In genomic region chr2:235263205-235264120, GRCh38 we compare ENCODE assay signal across 9 cellular contexts.
A peak's percentile ranks its signal among the peaks of the same experiment; 100 is the strongest.
DNase-seq lines count a peak whose midpoint lies in the region; ATAC-seq lines count a peak whose summit lies in the region.
"Had no signal": no experiment of that assay in that cellular context is flagged by ENCODE, and none has a peak within 500 bp of the region (broad histone marks: within the 10 kb centered on the region; RNA-seq: fewer than 3 reads in every experiment).

No MANE protein-coding gene starts in this region.

- no peak overlapping the region for H3K9ac ChIP-seq in skeletal muscle tissue (ENCODE audit: low read depth in 1 of 3, low read length in 3 of 3)

- H3K4me3 Mint-ChIP-seq in CD4-positive, alpha-beta memory T cell: no peak overlapping the region

- H3K27me3 Mint-ChIP-seq in CD4-positive, alpha-beta memory T cell: peaks cover 19 to 33% of the 10 kb centered on the region in 2 donors

- POLR2A ChIA-PET in CD4-positive, alpha-beta memory T cell (lab: Charles Lee; ENCODE audit: partially characterized antibody): no interaction called here

- CTCF ChIA-PET in CD4-positive, alpha-beta memory T cell (lab: Charles Lee; ENCODE audit: partially characterized antibody): no interaction called here

- intact Hi-C loops in CD4-positive, alpha-beta memory T cell (cut with micrococcal nuclease): no loop called here

- H3K27ac Mint-ChIP-seq in CD4-positive, alpha-beta memory T cell: no peak overlapping the region

- no peaks in the 10 kb centered on the region for H3K36me3 Mint-ChIP-seq in CD4-positive, alpha-beta memory T cell

- H3K4me3 ChIP-seq in iPS DF 6.9 (ENCODE audit: low read length) (no peak overlapping the region), skeletal muscle tissue (ENCODE audit: low read length in 3 of 3) (peak overlapping the region in 1 of 3 donors; percentile 17)
- H3K4me3 ChIP-seq in CD4-positive, alpha-beta memory T cell (ENCODE audit: low read length in 2 of 2): no peak overlapping the region

- no peak for ATAC-seq in GM18858 (IDR thresholded peaks at IDR 0.05; ENCODE audit: unreplicated experiment)
- no peak for ATAC-seq in HG02973 (IDR thresholded peaks at IDR 0.05; ENCODE audit: unreplicated experiment)

- H3K36me3 ChIP-seq in iPS DF 6.9 (ENCODE audit: control insufficient read depth, insufficient read depth, low read length) (no peaks in the 10 kb centered on the region), skeletal muscle tissue (ENCODE audit: control insufficient read depth in 3 of 3, insufficient read depth in 3 of 3, low read length in 3 of 3) (no peaks in the 10 kb centered on the region)
- H3K36me3 ChIP-seq in CD4-positive, alpha-beta memory T cell (ENCODE audit: insufficient read depth, low read length): no peaks in the 10 kb centered on the region
- H3K36me3 ChIP-seq: neutrophil had no signal

- no peak overlapping the region for H3K27ac ChIP-seq in iPS DF 6.9 (ENCODE audit: low read length)
- peak overlapping the region; percentile 54 for H3K27ac ChIP-seq in skeletal muscle tissue (ENCODE audit: low read depth, low read length)
- H3K27ac ChIP-seq in CD4-positive, alpha-beta memory T cell (ENCODE audit: low read depth, low read length): no peak overlapping the region
- H3K27ac ChIP-seq: neutrophil had no signal

- H3K4me1 Mint-ChIP-seq in CD4-positive, alpha-beta memory T cell: no peaks in the 10 kb centered on the region

- H3K9me3 Mint-ChIP-seq in CD4-positive, alpha-beta memory T cell: peaks cover 0 to 3% (median 0%) of the 10 kb centered on the region in 8 donors

- no CpG with 5 or more reads among the region's 28 CpGs for WGBS in iPS DF 6.9 (ENCODE audit: insufficient coverage, insufficient read length)

- DNase-seq in HK-2 (ENCODE audit: unreplicated experiment) (peak; percentile 85), astrocyte of the hippocampus (ENCODE audit: low read depth, low spot score) (peak; percentile 87), iPS DF 6.9 (ENCODE audit: low read depth, low spot score) (peak; percentile 9)
- DNase-seq in CD4-positive, alpha-beta memory T cell: no peak
- no peak for DNase-seq in activated CD4-positive, alpha-beta T cell treated with anti-CD3 and anti-CD28 coated beads, Interleukin-2, amount 50 U/mL, for 1 hour

- H3K27me3 ChIP-seq in iPS DF 6.9 (ENCODE audit: control insufficient read depth, insufficient read depth, low read length) (no peaks in the 10 kb centered on the region), skeletal muscle tissue (ENCODE audit: control insufficient read depth in 3 of 3, insufficient read depth in 3 of 3, low read length in 3 of 3) (peaks cover 6 to 9% (median 7%) of the 10 kb centered on the region in 3 donors)
- H3K27me3 ChIP-seq in CD4-positive, alpha-beta memory T cell (ENCODE audit: insufficient read depth, low read length): no peaks in the 10 kb centered on the region

- H3K9me3 ChIP-seq in iPS DF 6.9 (ENCODE audit: control insufficient read depth, insufficient read depth, low read length) (no peaks in the 10 kb centered on the region), skeletal muscle tissue (ENCODE audit: control insufficient read depth in 3 of 3, low read length in 3 of 3) (no peaks in the 10 kb centered on the region)
- H3K9me3 ChIP-seq in CD4-positive, alpha-beta memory T cell (ENCODE audit: control insufficient read depth in 1 of 2, low read length in 2 of 2): no peaks in the 10 kb centered on the region
- H3K9me3 ChIP-seq: neutrophil had no signal

- H3K4me1 ChIP-seq in iPS DF 6.9 (ENCODE audit: control insufficient read depth, insufficient read depth, low read length) (peaks cover 2% of the 10 kb centered on the region; the same call in 1 of the 2 replicates), skeletal muscle tissue (ENCODE audit: control insufficient read depth in 3 of 3, insufficient read depth in 3 of 3, low read length in 3 of 3) (peaks cover 0 to 9% (median 2%) of the 10 kb centered on the region in 3 donors)
- H3K4me1 ChIP-seq in CD4-positive, alpha-beta memory T cell (ENCODE audit: insufficient read depth, low read length): no peaks in the 10 kb centered on the region

Comparison
In these comparisons a context has a peak if more than half of its experiments do, and no peak if none do; other contexts are left out.
1. DNase-seq: peak in HK-2 (single experiment), astrocyte of the hippocampus (single experiment) and iPS DF 6.9 (single experiment); none in CD4-positive, alpha-beta memory T cell (0 of 5) and activated CD4-positive, alpha-beta T cell treated with anti-CD3 and anti-CD28 coated beads, Interleukin-2, amount 50 U/mL, for 1 hour (single experiment).